ENCODE assay signal across 8 cellular contexts in genomic region chr17:38746893-38747384, GRCh38. TPM values are rescaled to one million over a fixed set of nuclear protein-coding genes. Genes with fewer than 3 reads are reported as not detected.
DNase-seq lines count a peak whose midpoint lies in the region; ATAC-seq and TF ChIP-seq lines count a peak whose summit lies in the region.

No MANE protein-coding gene starts in this region.

- POLR2A ChIA-PET in T-cell (lab: Charles Lee) = no interaction called here

- peaks cover 40 to 42% (median 40%) of the 10 kb centered on the region in 3 donors for H3K4me1 Mint-ChIP-seq in T-cell
- peaks cover 60% of the 10 kb centered on the region for H3K4me1 Mint-ChIP-seq in stimulated activated effector memory CD8-positive, alpha-beta T cell treated with anti-CD3 and anti-CD28 coated beads, Interleukin-12 subunit alpha, Interleukin-12 subunit beta, amount 100 ng/mL, for 72 hours

- peak overlapping the region; percentile 91 to 96 for H3K27ac ChIP-seq in right atrium auricular region

- H3K36me3 ChIP-seq in right atrium auricular region = no peaks in the 10 kb centered on the region

- ATAC-seq in T-cell (replicated peaks in 1 of 4) = no peak
- ATAC-seq in stimulated activated effector memory CD8-positive, alpha-beta T cell treated with anti-CD3 and anti-CD28 coated beads, Interleukin-12 subunit alpha, Interleukin-12 subunit beta, amount 100 ng/mL, for 72 hours = no peak
- no peak for ATAC-seq in GM19397 (IDR thresholded peaks at IDR 0.05; ENCODE audit: unreplicated experiment)
- ATAC-seq in HG03159 (IDR thresholded peaks at IDR 0.05; ENCODE audit: unreplicated experiment) = no peak
- ATAC-seq in HG02852 (IDR thresholded peaks at IDR 0.05; ENCODE audit: unreplicated experiment) = no peak

- no peak overlapping the region for H3K27ac Mint-ChIP-seq in T-cell
- H3K27ac Mint-ChIP-seq in stimulated activated effector memory CD8-positive, alpha-beta T cell treated with anti-CD3 and anti-CD28 coated beads, Interleukin-12 subunit alpha, Interleukin-12 subunit beta, amount 100 ng/mL, for 72 hours = no peak overlapping the region

- H3K4me3 Mint-ChIP-seq in T-cell = peak overlapping the region; percentile 28 to 70 (median 56)
- peak overlapping the region; percentile 85 for H3K4me3 Mint-ChIP-seq in stimulated activated effector memory CD8-positive, alpha-beta T cell treated with anti-CD3 and anti-CD28 coated beads, Interleukin-12 subunit alpha, Interleukin-12 subunit beta, amount 100 ng/mL, for 72 hours

- no peaks in the 10 kb centered on the region for H3K27me3 ChIP-seq in right atrium auricular region

- peaks cover 0 to 74% of the 10 kb centered on the region in 2 donors for H3K4me1 ChIP-seq in right atrium auricular region

- H3K36me3 Mint-ChIP-seq in T-cell = no peaks in the 10 kb centered on the region
- peaks cover 12% of the 10 kb centered on the region for H3K36me3 Mint-ChIP-seq in stimulated activated effector memory CD8-positive, alpha-beta T cell treated with anti-CD3 and anti-CD28 coated beads, Interleukin-12 subunit alpha, Interleukin-12 subunit beta, amount 100 ng/mL, for 72 hours

- no peaks in the 10 kb centered on the region for H3K9me3 Mint-ChIP-seq in T-cell
- no peaks in the 10 kb centered on the region for H3K9me3 Mint-ChIP-seq in stimulated activated effector memory CD8-positive, alpha-beta T cell treated with anti-CD3 and anti-CD28 coated beads, Interleukin-12 subunit alpha, Interleukin-12 subunit beta, amount 100 ng/mL, for 72 hours

- CTCF ChIA-PET in T-cell (lab: Charles Lee) = interaction anchor here in 1 of 2 donors (1.1 kb wide), 1 partner anchor 16 kb away, joined by 3 read pairs; no protein-coding TSS in a partner anchor

- peak overlapping the region; percentile 80 to 95 for H3K4me3 ChIP-seq in right atrium auricular region

- DNase-seq in NCI-H1417 (lab: John Stamatoyannopoulos, UW) (peak in 2 of 3 experiments; percentile 3 to 45), NCI-H1417 treated with DMSO at 0.1 percent for 48 hours (lab: John Stamatoyannopoulos, UW) (no peak), T-cell (no peak), right atrium auricular region (ENCODE audit: low spot score) (no peak)
- DNase-seq in stimulated activated effector memory CD8-positive, alpha-beta T cell treated with anti-CD3 and anti-CD28 coated beads, Interleukin-12 subunit alpha, Interleukin-12 subunit beta, amount 100 ng/mL, for 72 hours (ENCODE audit: low spot score in 2 of 2) = no peak

- peaks cover 21 to 68% of the 10 kb centered on the region in 2 donors for H3K27me3 Mint-ChIP-seq in T-cell

- H3K9me3 ChIP-seq in right atrium auricular region = no peaks in the 10 kb centered on the region

- no peak for TF ChIP-seq CTCF in right atrium auricular region (IDR thresholded peaks at IDR 0.05)

RNA-seq across cellular contexts. Expression of gene PCGF2, which starts 1.2 kb away (rescaled TPM):
- total RNA-seq in T-cell (under 1 TPM in 3 of 5 donors, not detected in 2; 0.28 to 0.69 (median 0.53) TPM), right atrium auricular region (10 to 100 TPM in 1 of 2 donors, 1 to 10 TPM in 1; 5.9 to 12.1 TPM)

RNA-seq across cellular contexts. Expression of gene PSMB3, which starts 5.6 kb away (rescaled TPM):
- 100 to 1,000 TPM in 3 of 5 donors, 10 to 100 TPM in 2; 81.2 to 116 (median 104) TPM for total RNA-seq in T-cell
- 100 to 1,000 TPM; 185 to 200 TPM for total RNA-seq in right atrium auricular region

RNA-seq across cellular contexts. Expression of gene CISD3, which starts 16.8 kb away (rescaled TPM):
- 10 to 100 TPM; 10.7 to 21.5 (median 17.7) TPM for total RNA-seq in T-cell
- total RNA-seq in right atrium auricular region = 10 to 100 TPM; 17.2 to 20.0 TPM

RNA-seq across cellular contexts. Expression of gene MLLT6, which starts 41.9 kb away (rescaled TPM):
- 100 to 1,000 TPM; 412 to 506 (median 480) TPM for total RNA-seq in T-cell
- 10 to 100 TPM; 38.6 to 71.6 TPM for total RNA-seq in right atrium auricular region

RNA-seq across cellular contexts. Expression of gene PIP4K2B, which starts 52.4 kb away (rescaled TPM):
- 10 to 100 TPM; 36.4 to 60.3 (median 52.6) TPM for total RNA-seq in T-cell
- total RNA-seq in right atrium auricular region = 10 to 100 TPM; 45.9 to 47.7 TPM

Comparison
In these comparisons a context has a peak if more than half of its experiments do, and no peak if none do; other contexts are left out.
1. DNase-seq: peak in NCI-H1417 (2 of 3); none in NCI-H1417 treated with DMSO at 0.1 percent for 48 hours (single experiment), T-cell (0 of 34), right atrium auricular region (single experiment) and stimulated activated effector memory CD8-positive, alpha-beta T cell treated with anti-CD3 and anti-CD28 coated beads, Interleukin-12 subunit alpha, Interleukin-12 subunit beta, amount 100 ng/mL, for 72 hours (0 of 2).
2. RNA of gene PCGF2, which starts 1.2 kb away (total RNA-seq): 5.9 to 12.1 TPM in right atrium auricular region; 0.28 to 0.69 TPM in T-cell; every median in the first group is over 4 times any median in the second.